In genomic region chr14:63918411-63918810, GRCh38 we compare ENCODE assay signal across 24 cellular contexts.
"Had no signal": no experiment of that assay in that cellular context is flagged by ENCODE, and none has a peak within 500 bp of the region (broad histone marks: within the 10 kb centered on the region; RNA-seq: fewer than 3 reads in every experiment).

No MANE protein-coding gene starts in this region.

- H3K27me3 Mint-ChIP-seq: activated naive CD8-positive, alpha-beta T cell treated with anti-CD3 and anti-CD28 coated beads, Interleukin-2, amount 10 ng/mL, durations not matched to agents 7 days and 5 days; stimulated activated naive B cell treated with anti-CD40 and anti-IgM and Interleukin-4, amounts not matched to agents 10 μg/mL and 1 μg/mL and 100 μg/mL, for 72 hours; T-helper 17 cell had no signal

- FAIRE-seq: astrocyte, endometrium, pancreas had no signal

- H3K27ac Mint-ChIP-seq: activated naive CD8-positive, alpha-beta T cell treated with anti-CD3 and anti-CD28 coated beads, Interleukin-2, amount 10 ng/mL, durations not matched to agents 7 days and 5 days; stimulated activated naive B cell treated with anti-CD40 and anti-IgM and Interleukin-4, amounts not matched to agents 10 μg/mL and 1 μg/mL and 100 μg/mL, for 72 hours; T-helper 17 cell had no signal

- H3K36me3 Mint-ChIP-seq: stimulated activated naive B cell treated with anti-CD40 and anti-IgM and Interleukin-4, amounts not matched to agents 10 μg/mL and 1 μg/mL and 100 μg/mL, for 72 hours had no signal

- H3K4me1 Mint-ChIP-seq: stimulated activated naive B cell treated with anti-CD40 and anti-IgM and Interleukin-4, amounts not matched to agents 10 μg/mL and 1 μg/mL and 100 μg/mL, for 72 hours had no signal

- H3K4me3 Mint-ChIP-seq: activated naive CD8-positive, alpha-beta T cell treated with anti-CD3 and anti-CD28 coated beads, Interleukin-2, amount 10 ng/mL, durations not matched to agents 7 days and 5 days; immature natural killer cell; stimulated activated naive B cell treated with anti-CD40 and anti-IgM and Interleukin-4, amounts not matched to agents 10 μg/mL and 1 μg/mL and 100 μg/mL, for 72 hours; T-helper 17 cell had no signal

- DNase-seq: activated CD4-positive, alpha-beta T cell treated with anti-CD3 and anti-CD28 coated beads for 48 hours; activated CD4-positive, alpha-beta T cell treated with anti-CD3 and anti-CD28 coated beads, Interleukin-2, amount 50 U/mL, for 48 hours; activated CD8-positive, alpha-beta memory T cell treated with anti-CD3 and anti-CD28 coated beads for 24 hours; activated effector memory CD4-positive, alpha-beta T cell treated with Interleukin-2 at 50 U/mL for 16 hours; activated naive CD4-positive, alpha-beta T cell treated with Interleukin-2 at 50 U/mL for 16 hours; activated naive CD8-positive, alpha-beta T cell treated with anti-CD3 and anti-CD28 coated beads, Interleukin-2, amount 10 ng/mL, durations not matched to agents 7 days and 5 days; amniotic stem cell; caudate nucleus; gastrocnemius medialis; hippocampal formation; immature natural killer cell; left ventricle myocardium inferior; pancreas; stimulated activated CD4-positive, alpha-beta T cell treated with anti-CD3 and anti-CD28 coated beads, Interleukin-1b, Interleukin-23, amount 100 ng/mL, for 48 hours; stimulated activated CD4-positive, alpha-beta T cell treated with anti-CD3 and anti-CD28 coated beads, Interleukin-4, amount 100 ng/mL, for 4 hours; stimulated activated CD8-positive, alpha-beta memory T cell treated with anti-CD3 and anti-CD28 coated beads, Interleukin-4, amount 100 ng/mL, for 48 hours; stimulated activated naive B cell treated with anti-CD40 and anti-IgM and Interleukin-4, amounts not matched to agents 10 μg/mL and 1 μg/mL and 100 μg/mL, for 72 hours; stomach; T-helper 17 cell; T1000; tibial artery; WERI-Rb-1 had no signal

- H3K9me3 Mint-ChIP-seq: activated naive CD8-positive, alpha-beta T cell treated with anti-CD3 and anti-CD28 coated beads, Interleukin-2, amount 10 ng/mL, durations not matched to agents 7 days and 5 days; immature natural killer cell; stimulated activated naive B cell treated with anti-CD40 and anti-IgM and Interleukin-4, amounts not matched to agents 10 μg/mL and 1 μg/mL and 100 μg/mL, for 72 hours had no signal
